ENCODE assay signal across 18 cellular contexts in the genomic region with DNA sequence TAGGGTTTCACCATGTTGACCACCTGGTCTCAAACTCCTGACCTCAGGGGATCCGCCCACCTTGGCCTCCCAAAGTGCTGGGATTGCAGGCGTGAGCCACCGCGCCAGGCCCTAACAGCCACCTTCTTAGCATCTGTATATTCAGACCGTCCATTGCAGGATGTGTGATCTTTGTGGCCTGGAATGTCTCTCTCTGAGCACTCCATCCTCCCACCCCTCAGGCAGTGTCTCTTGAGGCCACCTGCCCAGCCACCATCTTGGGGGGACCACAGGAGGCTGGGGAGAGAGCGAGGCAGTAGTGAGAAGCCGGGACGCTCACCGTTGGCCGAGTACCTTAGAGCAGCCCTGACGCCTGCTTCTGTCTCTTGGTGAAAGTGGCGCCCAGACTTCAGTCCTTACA. TPM values are rescaled to one million over a fixed set of nuclear protein-coding genes. Genes with fewer than 3 reads are reported as not detected.
DNase-seq lines count a peak whose midpoint lies in the region; ATAC-seq and TF ChIP-seq lines count a peak whose summit lies in the region.
"Had no signal": no experiment of that assay in that cellular context is flagged by ENCODE, and none has a peak within 500 bp of the region (broad histone marks: within the 10 kb centered on the region; RNA-seq: fewer than 3 reads in every experiment).

No MANE protein-coding gene starts in this region.

- peaks cover 3% of the 10 kb centered on the region for H3K9me3 Mint-ChIP-seq in chondrocyte (ENCODE audit: low read depth)
- H3K9me3 Mint-ChIP-seq in activated CD4-positive, alpha-beta memory T cell treated with anti-CD3 and anti-CD28 coated beads for 36 hours, result peaks cover 5% of the 10 kb centered on the region
- H3K9me3 Mint-ChIP-seq in HFFc6, result 0 out of 2 replicates have a peak, but pooled peaks cover 4% of the 10 kb centered on the region
- H3K9me3 Mint-ChIP-seq: CD4-positive, alpha-beta T cell had no signal

- H3K4me1 Mint-ChIP-seq in chondrocyte (ENCODE audit: low read depth) (peaks cover 30% of the 10 kb centered on the region), HFFc6 (ENCODE audit: low read depth) (peaks cover 16% of the 10 kb centered on the region)
- peaks cover 29% of the 10 kb centered on the region for H3K4me1 Mint-ChIP-seq in activated CD4-positive, alpha-beta memory T cell treated with anti-CD3 and anti-CD28 coated beads for 36 hours (ENCODE audit: low read depth)

- CTCF ChIA-PET in activated CD4-positive, alpha-beta memory T cell treated with anti-CD3 and anti-CD28 coated beads for 36 hours (lab: Charles Lee), result interaction anchor here (0.7 kb wide), 1 partner anchor 714 kb away, joined by 3 read pairs; no protein-coding TSS in a partner anchor

- H3K9me3 ChIP-seq in neutrophil, result no peaks in the 10 kb centered on the region
- no peaks in the 10 kb centered on the region; the same call in 1 of the 2 replicates for H3K9me3 ChIP-seq in BE2C

- H3K27ac ChIP-seq in neutrophil, result peak overlapping the region; percentile 98

- no peak for ATAC-seq in Right ventricle myocardium inferior
- no peak for ATAC-seq in Right ventricle myocardium superior (ENCODE audit: poor library complexity)
- ATAC-seq: GM12878 had no signal

- no peak overlapping the region for H3K4me3 Mint-ChIP-seq in chondrocyte (ENCODE audit: unreplicated experiment)
- H3K4me3 Mint-ChIP-seq in activated CD4-positive, alpha-beta memory T cell treated with anti-CD3 and anti-CD28 coated beads for 36 hours, result no peak overlapping the region
- H3K4me3 Mint-ChIP-seq in HFFc6, result no peak overlapping the region
- H3K4me3 Mint-ChIP-seq: CD4-positive, alpha-beta T cell had no signal

- H3K4me3 ChIP-seq in neutrophil (ENCODE audit: low read depth in 1 of 2, low read length in 1 of 2) (no peak overlapping the region), BE2C (ENCODE audit: low read depth, low read length) (no peak overlapping the region)
- H3K4me3 ChIP-seq: GM12878 had no signal

- H3K36me3 ChIP-seq in neutrophil, result peaks cover 27% of the 10 kb centered on the region
- H3K36me3 ChIP-seq in BE2C, result peaks cover 5% of the 10 kb centered on the region; the same call in 1 of the 2 replicates

- H3K27me3 Mint-ChIP-seq in chondrocyte (ENCODE audit: low read depth), result no peaks in the 10 kb centered on the region
- no peaks in the 10 kb centered on the region for H3K27me3 Mint-ChIP-seq in activated CD4-positive, alpha-beta memory T cell treated with anti-CD3 and anti-CD28 coated beads for 36 hours
- no peaks in the 10 kb centered on the region; the same call in 1 of the 2 replicates for H3K27me3 Mint-ChIP-seq in HFFc6 (ENCODE audit: insufficient read depth)
- H3K27me3 Mint-ChIP-seq: CD4-positive, alpha-beta T cell had no signal

- H3K4me1 ChIP-seq in neutrophil (ENCODE audit: control insufficient read depth in 1 of 2, insufficient read depth in 1 of 2, low read depth in 1 of 2, low read length in 1 of 2) (peaks cover 51 to 52% of the 10 kb centered on the region in 2 experiments), BE2C (no peaks in the 10 kb centered on the region; the same call in 1 of the 2 replicates)

- H3K27me3 ChIP-seq in neutrophil (no peaks in the 10 kb centered on the region), BE2C (no peaks in the 10 kb centered on the region)

- DNase-seq in Right ventricle myocardium inferior (ENCODE audit: missing footprints) (peak; percentile 15), Right ventricle myocardium superior (no peak), chondrocyte (ENCODE audit: low spot score) (no peak), HFFc6 (no peak), BE2C (no peak)
- no peak for DNase-seq in activated CD4-positive, alpha-beta memory T cell treated with anti-CD3 and anti-CD28 coated beads for 36 hours
- DNase-seq: ACHN; C1 segment of cervical spinal cord; Calu3; CD4-positive, alpha-beta T cell; DMS 273 treated with DMSO at 0.1 percent for 48 hours; HCEC 1CT had no signal

- H3K36me3 Mint-ChIP-seq in chondrocyte (ENCODE audit: low read depth) (peaks cover 1% of the 10 kb centered on the region), HFFc6 (ENCODE audit: low read depth) (peaks cover 30% of the 10 kb centered on the region)
- H3K36me3 Mint-ChIP-seq in activated CD4-positive, alpha-beta memory T cell treated with anti-CD3 and anti-CD28 coated beads for 36 hours, result peaks cover 21% of the 10 kb centered on the region

- TF ChIP-seq CTCF in chondrocyte (IDR thresholded peaks at IDR 0.05), result no peak
- TF ChIP-seq CTCF in neutrophil (IDR thresholded peaks at IDR 0.05), result no peak
- no peak for TF ChIP-seq CTCF in HFFc6 (IDR thresholded peaks at IDR 0.05)
- TF ChIP-seq CTCF in BE2C (IDR thresholded peaks at IDR 0.05; ENCODE audit: low read depth, low read length), result no peak

- peak overlapping the region; percentile 51 for H3K27ac Mint-ChIP-seq in chondrocyte (ENCODE audit: unreplicated experiment)
- H3K27ac Mint-ChIP-seq in activated CD4-positive, alpha-beta memory T cell treated with anti-CD3 and anti-CD28 coated beads for 36 hours, result no peak overlapping the region
- H3K27ac Mint-ChIP-seq in HFFc6, result no peak overlapping the region

- POLR2A ChIA-PET in activated CD4-positive, alpha-beta memory T cell treated with anti-CD3 and anti-CD28 coated beads for 36 hours (lab: Charles Lee), result no interaction called here

- intact Hi-C loops in Right ventricle myocardium inferior (cut with DNase I) (no loop called here), Right ventricle myocardium superior (cut with DNase I) (no loop called here)
- intact Hi-C loops in activated CD4-positive, alpha-beta memory T cell treated with anti-CD3 and anti-CD28 coated beads for 36 hours (cut with micrococcal nuclease), result no loop called here

RNA-seq across cellular contexts. Expression of a gene that starts 18.8 kb away (rescaled TPM):
- total RNA-seq in Right ventricle myocardium inferior, result 41.4 TPM
- total RNA-seq in Right ventricle myocardium superior, result 42.3 TPM
- total RNA-seq in chondrocyte, result 44.2 to 46.6 TPM (median 45.1 TPM) in 3 replicates
- total RNA-seq in activated CD4-positive, alpha-beta memory T cell treated with anti-CD3 and anti-CD28 coated beads for 36 hours, result 10 to 100 TPM; 33.7 to 33.8 TPM
- total RNA-seq in HFFc6 (2021; fragmentation: NEBNext Ultra II Directional; extraction: Animal tissue kit (Norgen Biotek cat#: 25700)), result 10 to 100 TPM; 52.0 to 65.8 (median 56.2) TPM
- 67.9 TPM for polyA plus RNA-seq in BE2C (2012; ENCODE audit: insufficient read depth, insufficient read length, low read depth)

RNA-seq across cellular contexts. Expression of a gene that starts 42.4 kb away (rescaled TPM):
- 52.0 TPM for total RNA-seq in Right ventricle myocardium inferior
- 54.4 TPM for total RNA-seq in Right ventricle myocardium superior
- 24.3 to 27.5 TPM (median 27.2 TPM) in 3 replicates for total RNA-seq in chondrocyte
- total RNA-seq in activated CD4-positive, alpha-beta memory T cell treated with anti-CD3 and anti-CD28 coated beads for 36 hours, result 10 to 100 TPM; 26.6 to 29.6 TPM
- total RNA-seq in HFFc6 (2021; fragmentation: NEBNext Ultra II Directional; extraction: Animal tissue kit (Norgen Biotek cat#: 25700)), result 10 to 100 TPM; 17.2 to 21.7 (median 19.4) TPM
- polyA plus RNA-seq in BE2C (2012; ENCODE audit: insufficient read depth, insufficient read length, low read depth), result 141 TPM

RNA-seq across cellular contexts. Expression of a gene that starts 48.7 kb away (rescaled TPM):
- total RNA-seq in Right ventricle myocardium inferior (78.0 TPM), Right ventricle myocardium superior (69.0 TPM), chondrocyte (102 to 141 TPM (median 138 TPM) in 3 replicates)
- 10 to 100 TPM; 67.8 to 70.8 TPM for total RNA-seq in activated CD4-positive, alpha-beta memory T cell treated with anti-CD3 and anti-CD28 coated beads for 36 hours
- total RNA-seq in HFFc6 (2021; fragmentation: NEBNext Ultra II Directional; extraction: Animal tissue kit (Norgen Biotek cat#: 25700)), result 100 to 1,000 TPM; 161 to 196 (median 169) TPM
- 173 TPM for polyA plus RNA-seq in BE2C (2012; ENCODE audit: insufficient read depth, insufficient read length, low read depth)

RNA-seq across cellular contexts. Expression of a gene that starts 52.5 kb away (rescaled TPM):
- total RNA-seq in Right ventricle myocardium inferior (not detected), Right ventricle myocardium superior (not detected), chondrocyte (not detected in 3 replicates)
- total RNA-seq in activated CD4-positive, alpha-beta memory T cell treated with anti-CD3 and anti-CD28 coated beads for 36 hours, result not detected
- total RNA-seq in HFFc6 (2021; fragmentation: NEBNext Ultra II Directional; extraction: Animal tissue kit (Norgen Biotek cat#: 25700)), result not detected
- 9.8 TPM for polyA plus RNA-seq in BE2C (2012; ENCODE audit: insufficient read depth, insufficient read length, low read depth)
- total RNA-seq: A172; CD4-positive, alpha-beta T cell; Daoy; G401; GM12878; H4 had no signal

RNA-seq across cellular contexts. Expression of a gene that starts 56.0 kb away (rescaled TPM):
- total RNA-seq in Right ventricle myocardium inferior, result 12.2 TPM
- 11.3 TPM for total RNA-seq in Right ventricle myocardium superior
- 36.5 to 44.3 TPM (median 37.2 TPM) in 3 replicates for total RNA-seq in chondrocyte
- total RNA-seq in activated CD4-positive, alpha-beta memory T cell treated with anti-CD3 and anti-CD28 coated beads for 36 hours, result 10 to 100 TPM; 12.5 to 13.5 TPM
- total RNA-seq in HFFc6 (2021; fragmentation: NEBNext Ultra II Directional; extraction: Animal tissue kit (Norgen Biotek cat#: 25700)), result 10 to 100 TPM; 20.7 to 26.1 (median 21.4) TPM
- 24.8 TPM for polyA plus RNA-seq in BE2C (2012; ENCODE audit: insufficient read depth, insufficient read length, low read depth)
